In genomic region chr16:58713742-58714141, GRCh38 we compare ENCODE assay signal across 33 cellular contexts.
"Had no signal": no experiment of that assay in that cellular context is flagged by ENCODE, and none has a peak within 500 bp of the region (broad histone marks: within the 10 kb centered on the region; RNA-seq: fewer than 3 reads in every experiment).

No MANE protein-coding gene starts in this region.

- FAIRE-seq: astrocyte, bronchial epithelial cell, colon had no signal

- H3K27me3 ChIP-seq: adrenal gland, ascending aorta, body of pancreas, brain microvascular endothelial cell, breast epithelium, cardiac muscle cell had no signal

- H3K4me3 ChIP-seq: adrenal gland, ascending aorta, body of pancreas, breast epithelium, cardiac muscle cell had no signal

- H3K9me3 ChIP-seq: adrenal gland, ascending aorta, body of pancreas, breast epithelium had no signal

- ATAC-seq: activated naive CD4-positive, alpha-beta T cell treated with anti-CD3 and anti-CD28 coated beads, Interleukin-2, amount 50 U/mL, for 72 hours; activated naive CD8-positive, alpha-beta T cell treated with anti-CD3 and anti-CD28 coated beads, Interleukin-2, amount 50 U/mL, for 24 hours; activated T-cell treated with anti-CD3 and anti-CD28 coated beads, Interleukin-2, amount 50 U/mL, for 4 hours; activated T-cell treated with anti-CD3 and anti-CD28 coated beads, Interleukin-2, amount 50 U/mL, for 72 hours; activated T-helper 17 cell treated with anti-CD3 and anti-CD28 coated beads, Interleukin-2, amount 50 U/mL, for 72 hours; body of pancreas had no signal

- H3K4me1 ChIP-seq: adrenal gland, ascending aorta, body of pancreas, breast epithelium had no signal

- H3K27ac ChIP-seq: adrenal gland, ascending aorta, body of pancreas, brain microvascular endothelial cell, breast epithelium, cardiac muscle cell had no signal

- DNase-seq: activated effector memory CD4-positive, alpha-beta T cell treated with anti-CD3 and anti-CD28 coated beads, Interleukin-2, amount 50 U/mL, for 16 hours; activated effector memory CD4-positive, alpha-beta T cell treated with Interleukin-2 at 50 U/mL for 16 hours; activated gamma-delta T cell; activated gamma-delta T cell treated with Interleukin-2 at 50 U/mL for 16 hours; activated naive CD4-positive, alpha-beta T cell; activated naive CD4-positive, alpha-beta T cell treated with anti-CD3 and anti-CD28 coated beads for 36 hours; activated naive CD4-positive, alpha-beta T cell treated with anti-CD3 and anti-CD28 coated beads, Interleukin-2, amount 10 ng/mL, durations not matched to agents 7 days and 5 days; activated naive CD4-positive, alpha-beta T cell treated with anti-CD3 and anti-CD28 coated beads, Interleukin-2, amount 50 U/mL, for 16 hours; activated naive CD4-positive, alpha-beta T cell treated with Interleukin-2 at 50 U/mL for 16 hours; activated naive CD8-positive, alpha-beta T cell treated with anti-CD3 and anti-CD28 coated beads for 36 hours; activated naive CD8-positive, alpha-beta T cell treated with anti-CD3 and anti-CD28 coated beads, Interleukin-2, amount 10 ng/mL, durations not matched to agents 7 days and 5 days; activated naive CD8-positive, alpha-beta T cell treated with anti-CD3 and anti-CD28 coated beads, Interleukin-2, amount 50 U/mL, for 24 hours; activated T-cell treated with anti-CD3 and anti-CD28 coated beads, Interleukin-2, amount 50 U/mL, for 4 hours; activated T-cell treated with anti-CD3 and anti-CD28 coated beads, Interleukin-2, amount 50 U/mL, for 48 hours; activated T-cell treated with anti-CD3 and anti-CD28 coated beads, Interleukin-2, amount 50 U/mL, for 72 hours; adrenal gland; amniotic stem cell; amygdala; anterior cingulate cortex; aorta; body of pancreas; brain microvascular endothelial cell; caudate nucleus; central memory CD4-positive, alpha-beta T cell; cerebellar nuclear complex had no signal

- H3K36me3 ChIP-seq: breast epithelium had no signal
